In genomic region chr19:33301011-33301899, GRCh38 we compare ENCODE assay signal across 8 cellular contexts. TPM values are rescaled to one million over a fixed set of nuclear protein-coding genes. Genes with fewer than 3 reads are reported as not detected.
A peak's percentile ranks its signal among the peaks of the same experiment; 100 is the strongest.
DNase-seq lines count a peak whose midpoint lies in the region; ATAC-seq and TF ChIP-seq lines count a peak whose summit lies in the region.

No MANE protein-coding gene starts in this region.

- H3K27ac Mint-ChIP-seq in MCF 10A (ENCODE audit: low read depth, unreplicated experiment), result no peak overlapping the region

- no peaks in the 10 kb centered on the region for H3K9me3 Mint-ChIP-seq in MCF 10A (ENCODE audit: unreplicated experiment)

- H3K4me1 ChIP-seq in lower lobe of right lung (peaks cover 48% of the 10 kb centered on the region), suprapubic skin (peaks cover 65% of the 10 kb centered on the region)

- H3K27me3 ChIP-seq in lower lobe of right lung (ENCODE audit: low read depth), result peaks cover 10% of the 10 kb centered on the region
- H3K27me3 ChIP-seq in suprapubic skin, result no peaks in the 10 kb centered on the region

- H3K36me3 ChIP-seq in lower lobe of right lung, result no peaks in the 10 kb centered on the region
- no peaks in the 10 kb centered on the region for H3K36me3 ChIP-seq in suprapubic skin

- no peaks in the 10 kb centered on the region for H3K9me3 ChIP-seq in lower lobe of right lung
- no peaks in the 10 kb centered on the region for H3K9me3 ChIP-seq in suprapubic skin

- DNase-seq in NOMO-1 treated with DMSO at 0.1 percent for 48 hours (lab: John Stamatoyannopoulos, UW; ENCODE audit: unreplicated experiment) (peak; percentile 9), NOMO-1 treated with dmso at 0.1 percent for 144 hours (lab: John Stamatoyannopoulos, UW; ENCODE audit: unreplicated experiment) (no peak), MCF 10A (ENCODE audit: unreplicated experiment) (no peak), lower lobe of right lung (no peak), suprapubic skin (ENCODE audit: low spot score in 2 of 2) (peak in 1 of 2 donors; percentile 70), NCI-H1048 (lab: John Stamatoyannopoulos, UW) (no peak), NCI-H774 (lab: John Stamatoyannopoulos, UW) (no peak)
- no peak for DNase-seq in stimulated activated CD4-positive, alpha-beta T cell treated with anti-CD3 and anti-CD28 coated beads, Interleukin-4, amount 100 ng/mL, for 4 hours

- POLR2A ChIA-PET in MCF 10A (lab: Yijun Ruan, JAX), result interaction anchor here (1.7 to 8.3 kb wide), 5 partner anchors 48 to 124 kb away, joined by 4 to 110 read pairs (median 26); partner anchors contain the start of gene CEBPG

- no peak for TF ChIP-seq CTCF in MCF 10A (IDR thresholded peaks at IDR 0.05; ENCODE audit: unreplicated experiment)
- TF ChIP-seq CTCF in lower lobe of right lung (IDR thresholded peaks at IDR 0.05), result no peak
- no peak for TF ChIP-seq CTCF in suprapubic skin (IDR thresholded peaks at IDR 0.05)

- H3K4me3 Mint-ChIP-seq in MCF 10A (ENCODE audit: unreplicated experiment), result peak overlapping the region; percentile 49

- TF ChIP-seq EP300 in suprapubic skin (IDR thresholded peaks at IDR 0.05), result no peak

- CTCF ChIA-PET in MCF 10A (lab: Yijun Ruan, JAX), result interaction anchor here (0.6 to 1.3 kb wide), 7 partner anchors 12 to 348 kb away, joined by 3 to 7 read pairs (median 3); no protein-coding TSS in a partner anchor

- no peak for ATAC-seq in lower lobe of right lung

- TF ChIP-seq POLR2A in suprapubic skin (IDR thresholded peaks at IDR 0.05), result no peak

- no peaks in the 10 kb centered on the region for H3K36me3 Mint-ChIP-seq in MCF 10A (ENCODE audit: insufficient read depth, unreplicated experiment)

- H3K27me3 Mint-ChIP-seq in MCF 10A (ENCODE audit: insufficient read depth, unreplicated experiment), result no peaks in the 10 kb centered on the region

- no peaks in the 10 kb centered on the region for H3K4me1 Mint-ChIP-seq in MCF 10A (ENCODE audit: insufficient read depth, unreplicated experiment)

- H3K27ac ChIP-seq in lower lobe of right lung (peak overlapping the region; percentile 84), suprapubic skin (peak overlapping the region; percentile 89)

- H3K4me3 ChIP-seq in lower lobe of right lung (peak overlapping the region; percentile 84), suprapubic skin (peak overlapping the region; percentile 80)

- WGBS in suprapubic skin, result under 1% methylated on average over 30 of the region's 95 CpGs

- BruUV-seq in MCF 10A (replicated peaks; lab: Mats Ljungman, UMichigan), result TSS peak; percentile 49

- intact Hi-C loops in MCF 10A (cut with micrococcal nuclease), result loop anchor here (5.0 kb wide), 2 partner anchors 64 to 91 kb away; no protein-coding TSS in a partner anchor
- intact Hi-C loops in lower lobe of right lung (cut with DNase I), result no loop called here

RNA-seq across cellular contexts. Expression of gene CEBPA, which starts 1.1 kb away (rescaled TPM):
- total RNA-seq in MCF 10A (2022), result 4.7 and 6.2 TPM in 2 replicates
- total RNA-seq in lower lobe of right lung, result 75.1 TPM
- total RNA-seq in suprapubic skin, result 100 to 1,000 TPM in 3 of 4 donors, 10 to 100 TPM in 1; 86.3 to 360 (median 196) TPM

Comparison
In these comparisons a context has a peak if more than half of its experiments do, and no peak if none do; other contexts are left out.
1. RNA of gene CEBPA, which starts 1.1 kb away (total RNA-seq): 86.3 to 360 TPM in suprapubic skin and 75.1 TPM in lower lobe of right lung (single experiment); 4.7 to 6.2 TPM in MCF 10A; every median in the first group is over 10 times any median in the second.